26 cellular contexts compared by ENCODE assay signal in the genomic region with DNA sequence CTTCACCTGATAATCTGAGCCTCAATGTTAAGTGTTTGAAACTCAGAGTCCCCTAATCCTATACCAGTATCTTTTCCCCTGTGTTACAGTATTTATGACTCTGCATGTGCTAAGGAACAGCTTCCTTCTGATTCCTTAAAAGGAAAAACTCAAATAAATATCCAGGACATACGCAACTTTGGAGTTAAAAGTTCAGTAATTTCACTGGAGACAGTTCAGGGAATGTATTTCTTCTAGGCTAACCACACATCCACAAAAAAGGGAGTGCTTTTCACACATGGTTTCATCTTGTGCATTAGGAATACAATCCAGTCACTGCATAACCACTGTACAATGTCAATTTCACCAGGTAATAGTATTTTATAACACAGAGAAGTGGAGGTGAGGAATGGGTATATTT.
"Had no signal": no experiment of that assay in that cellular context is flagged by ENCODE, and none has a peak within 500 bp of the region (broad histone marks: within the 10 kb centered on the region; RNA-seq: fewer than 3 reads in every experiment).

No MANE protein-coding gene starts in this region.

- H3K27ac ChIP-seq: brain microvascular endothelial cell, parathyroid adenoma, psoas muscle, right atrium auricular region, transverse colon had no signal

- H3K4me3 ChIP-seq: psoas muscle, right atrium auricular region, smooth muscle cell, transverse colon had no signal

- H3K27me3 ChIP-seq: brain microvascular endothelial cell, right atrium auricular region, transverse colon had no signal

- H3K9me3 ChIP-seq: psoas muscle, right atrium auricular region, transverse colon had no signal

- DNase-seq: activated CD4-positive, alpha-beta T cell treated with anti-CD3 and anti-CD28 coated beads for 1 hour; activated CD4-positive, alpha-beta T cell treated with anti-CD3 and anti-CD28 coated beads, Interleukin-2, amount 50 U/mL, for 1 hour; activated CD8-positive, alpha-beta T cell treated with anti-CD3 and anti-CD28 coated beads for 36 hours; activated gamma-delta T cell treated with Interleukin-2 at 50 U/mL for 16 hours; activated naive CD4-positive, alpha-beta T cell treated with anti-CD3 and anti-CD28 coated beads, Interleukin-2, amount 50 U/mL, for 16 hours; activated naive CD8-positive, alpha-beta T cell treated with anti-CD3 and anti-CD28 coated beads, Interleukin-2, amount 50 U/mL, for 24 hours; activated T-cell treated with anti-CD3 and anti-CD28 coated beads, Interleukin-2, amount 50 U/mL, for 4 hours; anterior cingulate cortex; brain microvascular endothelial cell; cortex of kidney; foreskin melanocyte; islet precursor cell; left cardiac atrium; left ventricle myocardium superior; mammary epithelial cell; naive thymus-derived CD4-positive, alpha-beta T cell; occipital lobe; psoas muscle; stimulated activated CD4-positive, alpha-beta T cell treated with anti-CD3 and anti-CD28 coated beads, Interleukin-15, amount 100 ng/mL, for 24 hours; stimulated activated naive CD4-positive, alpha-beta T cell treated with Interleukin-2 at 50 U/mL for 16 hours; T-helper 2 cell; transverse colon had no signal

- H3K36me3 ChIP-seq: right atrium auricular region, transverse colon had no signal

- FAIRE-seq: endothelial cell of umbilical vein had no signal
